17 cellular contexts compared by ENCODE assay signal in genomic region chr5:160496784-160497183, GRCh38.
DNase-seq lines count a peak whose midpoint lies in the region; ATAC-seq and TF ChIP-seq lines count a peak whose summit lies in the region.
"Had no signal": no experiment of that assay in that cellular context is flagged by ENCODE, and none has a peak within 500 bp of the region (broad histone marks: within the 10 kb centered on the region; RNA-seq: fewer than 3 reads in every experiment).

No MANE protein-coding gene starts in this region.

- TF ChIP-seq POLR2A in erythroblast (IDR thresholded peaks at IDR 0.05; ENCODE audit: low read length), result no peak

- no peaks in the 10 kb centered on the region for H3K9me3 Mint-ChIP-seq in activated CD4-positive, alpha-beta T cell treated with anti-CD3 and anti-CD28 coated beads for 36 hours (ENCODE audit: low read depth)
- H3K9me3 Mint-ChIP-seq in activated naive CD8-positive, alpha-beta T cell treated with anti-CD3 and anti-CD28 coated beads, Interleukin-2, amount 50 U/mL, for 24 hours, result no peaks in the 10 kb centered on the region
- H3K9me3 Mint-ChIP-seq: naive thymus-derived CD8-positive, alpha-beta T cell had no signal

- intact Hi-C loops in activated CD4-positive, alpha-beta T cell treated with anti-CD3 and anti-CD28 coated beads for 36 hours (cut with DNase I, micrococcal nuclease), result no loop called here

- no peaks in the 10 kb centered on the region for H3K27me3 Mint-ChIP-seq in activated CD4-positive, alpha-beta T cell treated with anti-CD3 and anti-CD28 coated beads for 36 hours
- H3K27me3 Mint-ChIP-seq in activated naive CD8-positive, alpha-beta T cell treated with anti-CD3 and anti-CD28 coated beads, Interleukin-2, amount 50 U/mL, for 24 hours, result no peaks in the 10 kb centered on the region

- POLR2A ChIA-PET in activated CD4-positive, alpha-beta T cell treated with anti-CD3 and anti-CD28 coated beads for 36 hours (lab: Charles Lee), result no interaction called here

- peak; percentile 35 for DNase-seq in activated CD4-positive, alpha-beta T cell treated with anti-CD3 and anti-CD28 coated beads for 36 hours
- DNase-seq in activated CD4-positive, alpha-beta T cell treated with anti-CD3 and anti-CD28 coated beads for 1 hour, result no peak
- DNase-seq in stimulated activated CD4-positive, alpha-beta T cell treated with anti-CD3 and anti-CD28 coated beads, Interleukin-4, amount 100 ng/mL, for 24 hours, result peak; percentile 32
- DNase-seq in stimulated activated CD4-positive, alpha-beta T cell treated with anti-CD3 and anti-CD28 coated beads, Interleukin-2, amount 100 ng/mL, for 48 hours, result no peak
- peak; percentile 16 for DNase-seq in activated naive CD8-positive, alpha-beta T cell treated with anti-CD3 and anti-CD28 coated beads, Interleukin-2, amount 50 U/mL, for 24 hours
- no peak for DNase-seq in erythroblast (lab: John Stamatoyannopoulos, UW)
- DNase-seq: adrenal gland; caudate nucleus; gastrocnemius medialis; GOT3; left cardiac atrium; mesendoderm; naive thymus-derived CD8-positive, alpha-beta T cell; NCI-H69; pancreas had no signal

- CTCF ChIA-PET in activated CD4-positive, alpha-beta T cell treated with anti-CD3 and anti-CD28 coated beads for 36 hours (lab: Charles Lee), result no interaction called here

- H3K4me1 Mint-ChIP-seq in activated CD4-positive, alpha-beta T cell treated with anti-CD3 and anti-CD28 coated beads for 36 hours, result peaks cover 31% of the 10 kb centered on the region
- peaks cover 27% of the 10 kb centered on the region for H3K4me1 Mint-ChIP-seq in activated naive CD8-positive, alpha-beta T cell treated with anti-CD3 and anti-CD28 coated beads, Interleukin-2, amount 50 U/mL, for 24 hours
- H3K4me1 Mint-ChIP-seq: naive thymus-derived CD8-positive, alpha-beta T cell had no signal

- no peak overlapping the region for H3K4me3 Mint-ChIP-seq in activated CD4-positive, alpha-beta T cell treated with anti-CD3 and anti-CD28 coated beads for 36 hours
- peak overlapping the region; percentile 13 for H3K4me3 Mint-ChIP-seq in activated naive CD8-positive, alpha-beta T cell treated with anti-CD3 and anti-CD28 coated beads, Interleukin-2, amount 50 U/mL, for 24 hours
- H3K4me3 Mint-ChIP-seq: naive thymus-derived CD8-positive, alpha-beta T cell had no signal

- peaks cover 4% of the 10 kb centered on the region for H3K36me3 Mint-ChIP-seq in activated CD4-positive, alpha-beta T cell treated with anti-CD3 and anti-CD28 coated beads for 36 hours (ENCODE audit: low read depth)
- peaks cover 3% of the 10 kb centered on the region for H3K36me3 Mint-ChIP-seq in activated naive CD8-positive, alpha-beta T cell treated with anti-CD3 and anti-CD28 coated beads, Interleukin-2, amount 50 U/mL, for 24 hours (ENCODE audit: low read depth)
- H3K36me3 Mint-ChIP-seq: naive thymus-derived CD8-positive, alpha-beta T cell had no signal

- H3K27ac Mint-ChIP-seq in activated CD4-positive, alpha-beta T cell treated with anti-CD3 and anti-CD28 coated beads for 36 hours, result peak overlapping the region; percentile 70
- H3K27ac Mint-ChIP-seq in activated naive CD8-positive, alpha-beta T cell treated with anti-CD3 and anti-CD28 coated beads, Interleukin-2, amount 50 U/mL, for 24 hours, result peak overlapping the region; percentile 83
- H3K27ac Mint-ChIP-seq: naive thymus-derived CD8-positive, alpha-beta T cell had no signal

- ATAC-seq in activated CD4-positive, alpha-beta T cell treated with anti-CD3 and anti-CD28 coated beads for 36 hours, result peak; percentile 76
- peak; percentile 87 for ATAC-seq in activated naive CD8-positive, alpha-beta T cell treated with anti-CD3 and anti-CD28 coated beads, Interleukin-2, amount 50 U/mL, for 24 hours
- ATAC-seq in HG02610 (IDR thresholded peaks at IDR 0.05; ENCODE audit: unreplicated experiment), result no peak
- no peak for ATAC-seq in HG03196 (IDR thresholded peaks at IDR 0.05; ENCODE audit: unreplicated experiment)
- ATAC-seq: gastrocnemius medialis; left cardiac atrium; naive thymus-derived CD8-positive, alpha-beta T cell; pancreas had no signal

Comparison
In these comparisons a context has a peak if more than half of its experiments do, and no peak if none do; other contexts are left out.
1. DNase-seq: peak in activated CD4-positive, alpha-beta T cell treated with anti-CD3 and anti-CD28 coated beads for 36 hours (single experiment), stimulated activated CD4-positive, alpha-beta T cell treated with anti-CD3 and anti-CD28 coated beads, Interleukin-4, amount 100 ng/mL, for 24 hours (single experiment) and activated naive CD8-positive, alpha-beta T cell treated with anti-CD3 and anti-CD28 coated beads, Interleukin-2, amount 50 U/mL, for 24 hours (single experiment); none in activated CD4-positive, alpha-beta T cell treated with anti-CD3 and anti-CD28 coated beads for 1 hour (single experiment), stimulated activated CD4-positive, alpha-beta T cell treated with anti-CD3 and anti-CD28 coated beads, Interleukin-2, amount 100 ng/mL, for 48 hours (0 of 2) and erythroblast (0 of 2).
2. ATAC-seq: peak in activated CD4-positive, alpha-beta T cell treated with anti-CD3 and anti-CD28 coated beads for 36 hours (single experiment) and activated naive CD8-positive, alpha-beta T cell treated with anti-CD3 and anti-CD28 coated beads, Interleukin-2, amount 50 U/mL, for 24 hours (single experiment); none in HG02610 (single experiment) and HG03196 (single experiment).